ENCODE assay signal across 1 cellular context in the genomic region with DNA sequence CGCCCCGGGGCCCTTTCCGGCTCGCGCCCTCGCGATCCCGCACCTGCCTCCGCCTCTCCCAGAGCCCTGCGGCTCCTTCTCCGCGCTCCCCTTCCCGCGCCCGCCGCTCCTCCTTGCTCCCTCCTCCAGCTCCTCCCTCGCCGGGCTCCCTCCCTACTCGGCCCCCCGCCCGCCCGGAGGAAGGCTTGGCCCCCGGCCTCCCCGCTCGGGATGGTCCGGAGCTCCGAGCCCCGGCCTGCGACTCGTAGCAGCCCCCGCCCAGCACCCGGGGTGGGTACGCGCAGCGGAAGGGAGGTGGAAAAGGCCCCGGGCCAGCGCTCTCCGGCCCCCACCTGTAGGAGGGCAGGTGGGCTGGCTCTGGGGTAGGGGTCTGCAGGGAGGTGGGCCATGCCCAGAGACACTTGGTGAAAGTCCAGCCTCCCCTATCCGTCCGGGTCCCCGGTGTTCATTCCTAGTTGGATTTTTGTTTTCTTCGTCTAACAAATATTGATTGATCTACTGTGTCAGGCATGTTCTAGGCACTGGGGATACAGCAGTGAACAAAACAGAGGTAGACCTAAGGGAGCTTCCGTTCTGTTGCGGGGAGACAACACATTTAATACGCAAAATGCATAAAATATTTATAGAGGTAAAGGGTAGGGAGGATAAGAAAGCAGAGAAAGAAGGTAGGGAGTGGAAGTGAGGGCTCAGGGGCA.
TF ChIP-seq lines count a peak whose summit lies in the region.

A gene with protein sequence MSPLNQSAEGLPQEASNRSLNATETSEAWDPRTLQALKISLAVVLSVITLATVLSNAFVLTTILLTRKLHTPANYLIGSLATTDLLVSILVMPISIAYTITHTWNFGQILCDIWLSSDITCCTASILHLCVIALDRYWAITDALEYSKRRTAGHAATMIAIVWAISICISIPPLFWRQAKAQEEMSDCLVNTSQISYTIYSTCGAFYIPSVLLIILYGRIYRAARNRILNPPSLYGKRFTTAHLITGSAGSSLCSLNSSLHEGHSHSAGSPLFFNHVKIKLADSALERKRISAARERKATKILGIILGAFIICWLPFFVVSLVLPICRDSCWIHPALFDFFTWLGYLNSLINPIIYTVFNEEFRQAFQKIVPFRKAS (minus strand): TSS at position 82 of the 695 bp plus-strand sequence. CDS start 23,283 bp downstream, outside the sequence.

TF ChIP-seq in GM12878, 131 proteins besides CTCF, POLR2A, EP300 and RAD21 (continued from another document):
- TF ChIP-seq, protein P1, sequence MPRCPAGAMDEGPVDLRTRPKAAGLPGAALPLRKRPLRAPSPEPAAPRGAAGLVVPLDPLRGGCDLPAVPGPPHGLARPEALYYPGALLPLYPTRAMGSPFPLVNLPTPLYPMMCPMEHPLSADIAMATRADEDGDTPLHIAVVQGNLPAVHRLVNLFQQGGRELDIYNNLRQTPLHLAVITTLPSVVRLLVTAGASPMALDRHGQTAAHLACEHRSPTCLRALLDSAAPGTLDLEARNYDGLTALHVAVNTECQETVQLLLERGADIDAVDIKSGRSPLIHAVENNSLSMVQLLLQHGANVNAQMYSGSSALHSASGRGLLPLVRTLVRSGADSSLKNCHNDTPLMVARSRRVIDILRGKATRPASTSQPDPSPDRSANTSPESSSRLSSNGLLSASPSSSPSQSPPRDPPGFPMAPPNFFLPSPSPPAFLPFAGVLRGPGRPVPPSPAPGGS (IDR thresholded peaks at IDR 0.05; ENCODE audit: borderline replicate concordance, insufficient read depth, low read depth, low read length, poor library complexity, severe bottlenecking): no peak
- TF ChIP-seq LARP7 (IDR thresholded peaks at IDR 0.05): no peak
- TF ChIP-seq NFIC (IDR thresholded peaks at IDR 0.05; ENCODE audit: low read depth, low read length): no peak
- TF ChIP-seq EZH2 (IDR thresholded peaks at IDR 0.05; ENCODE audit: borderline replicate concordance, control insufficient read depth, low read depth, low read length): peak; percentile 88; the same call in 1 of the 2 replicates
- TF ChIP-seq GATAD2B (conservative IDR thresholded peaks at IDR 0.05; ENCODE audit: low read depth): no peak
- TF ChIP-seq CBX3 (IDR thresholded peaks at IDR 0.05; ENCODE audit: borderline replicate concordance, low read depth): no peak
- no peak for TF ChIP-seq YY1 (IDR thresholded peaks at IDR 0.05; ENCODE audit: low read depth, low read length)
- TF ChIP-seq POLR2AphosphoS5 (IDR thresholded peaks at IDR 0.05; ENCODE audit: low read length): no peak
- TF ChIP-seq SUZ12 (IDR thresholded peaks at IDR 0.05; ENCODE audit: unreplicated experiment): peak; percentile 96
- no peak for TF ChIP-seq ZNF274 (IDR thresholded peaks at IDR 0.05; ENCODE audit: insufficient read depth, insufficient read length)
- TF ChIP-seq MXI1 (IDR thresholded peaks at IDR 0.05; ENCODE audit: low read depth, low read length): no peak
- no peak for TF ChIP-seq NRF1 (conservative IDR thresholded peaks at IDR 0.05; ENCODE audit: low read depth, low read length)
TF ChIP-seq in GM12878: peak in this region for 2.
